25 cellular contexts compared by ENCODE assay signal in genomic region chr2:144666032-144666431, GRCh38.
A peak's percentile ranks its signal among the peaks of the same experiment; 100 is the strongest.
DNase-seq lines count a peak whose midpoint lies in the region; ATAC-seq, FAIRE-seq and TF ChIP-seq lines count a peak whose summit lies in the region.
"Had no signal": no experiment of that assay in that cellular context is flagged by ENCODE, and none has a peak within 500 bp of the region (broad histone marks: within the 10 kb centered on the region; RNA-seq: fewer than 3 reads in every experiment).

No MANE protein-coding gene starts in this region.

- no peak overlapping the region for H3K4me3 Mint-ChIP-seq in nephron progenitor cell
- H3K4me3 Mint-ChIP-seq: activated T-cell treated with anti-CD3 and anti-CD28 coated beads, Interleukin-2, amount 50 U/mL, for 4 hours; effector memory CD8-positive, alpha-beta T cell; GM23338 had no signal

- no peaks in the 10 kb centered on the region for H3K79me2 ChIP-seq in K562 (ENCODE audit: control insufficient read depth, insufficient read depth, low read length)
- H3K79me2 ChIP-seq in MM.1S (ENCODE audit: low read length): no peaks in the 10 kb centered on the region

- TF ChIP-seq EP300 in K562 (IDR thresholded peaks at IDR 0.05; ENCODE audit: low read length) (no peak), suprapubic skin (IDR thresholded peaks at IDR 0.05) (no peak)

- intact Hi-C loops in IMR-90 (cut with micrococcal nuclease): no loop called here
- intact Hi-C loops in K562 (cut with micrococcal nuclease): no loop called here

- TF ChIP-seq POLR2A in IMR-90 (IDR thresholded peaks at IDR 0.05; ENCODE audit: low read depth, low read length) (no peak), K562 (conservative IDR thresholded peaks at IDR 0.05) (no peak), suprapubic skin (IDR thresholded peaks at IDR 0.05) (no peak)

- in situ Hi-C loops in IMR-90 (cut with MboI; ENCODE audit: low sequenced_read_pairs): no loop called here
- in situ Hi-C loops in K562 (cut with MboI): no loop called here

- TF ChIP-seq CTCF in IMR-90 (conservative IDR thresholded peaks at IDR 0.05; ENCODE audit: low read depth, low read length) (no peak), K562 (IDR thresholded peaks at IDR 0.05 in 2 of 3, conservative IDR thresholded peaks at IDR 0.05 in 1 of 3; ENCODE audit: insufficient read depth in 2 of 3, low read depth in 1 of 3, low read length in 3 of 3) (no peak), nephron progenitor cell (IDR thresholded peaks at IDR 0.05) (no peak), suprapubic skin (IDR thresholded peaks at IDR 0.05) (no peak), MM.1S (IDR thresholded peaks at IDR 0.05; ENCODE audit: low read length) (no peak)

- H4K8ac ChIP-seq in IMR-90 (ENCODE audit: low read depth in 2 of 2, low read length in 2 of 2): no peak overlapping the region

- H3K27ac ChIP-seq in IMR-90 (ENCODE audit: insufficient read depth, low read length): no peak overlapping the region
- H3K27ac ChIP-seq in K562 (ENCODE audit: extremely low read depth, low read depth, low read length): no peak overlapping the region
- H3K27ac ChIP-seq in suprapubic skin: no peak overlapping the region
- H3K27ac ChIP-seq in MM.1S (ENCODE audit: low read length): no peak overlapping the region
- H3K27ac ChIP-seq: ascending aorta, Peyer's patch had no signal

- H2AK5ac ChIP-seq in IMR-90 (ENCODE audit: low read depth, low read length): no peak overlapping the region

- H3K27me3 Mint-ChIP-seq in nephron progenitor cell (ENCODE audit: low read depth, poor library complexity): peaks cover 3% of the 10 kb centered on the region
- H3K27me3 Mint-ChIP-seq: effector memory CD8-positive, alpha-beta T cell had no signal

- H4K20me1 ChIP-seq in IMR-90 (ENCODE audit: insufficient read depth, low read length) (no peaks in the 10 kb centered on the region), K562 (replicated peaks; ENCODE audit: control insufficient read depth, insufficient read depth, low read length) (no peaks in the 10 kb centered on the region), MM.1S (ENCODE audit: insufficient read depth, low read length) (no peaks in the 10 kb centered on the region)

- no peak overlapping the region for H3K56ac ChIP-seq in IMR-90 (ENCODE audit: extremely low read depth, insufficient read depth, low read length)

- 33% methylated on average over 1 of the region's 5 CpGs; no CpG with 5 or more reads in 1 of the 2 experiments for WGBS in IMR-90 (ENCODE audit: extremely low coverage in 2 of 2, insufficient read length in 1 of 2), 2 experiments
- 38% methylated on average over 5 of the region's 5 CpGs for WGBS in K562 (ENCODE audit: insufficient coverage, low coverage, missing lambda C conversion rate)
- 77% methylated on average over 5 of the region's 5 CpGs for WGBS in suprapubic skin

- no peak for ATAC-seq in IMR-90 (ENCODE audit: low read depth)
- no peak for ATAC-seq in K562
- ATAC-seq: activated T-cell treated with anti-CD3 and anti-CD28 coated beads, Interleukin-2, amount 50 U/mL, for 4 hours; effector memory CD8-positive, alpha-beta T cell; GM23338; left lung had no signal

- no peaks in the 10 kb centered on the region for H3K79me1 ChIP-seq in IMR-90 (ENCODE audit: low read depth in 1 of 2, low read length in 2 of 2)

- H3K27ac Mint-ChIP-seq in nephron progenitor cell: peak overlapping the region; percentile 46
- H3K27ac Mint-ChIP-seq: effector memory CD8-positive, alpha-beta T cell; GM23338 had no signal

- H2AFZ ChIP-seq in IMR-90 (replicated peaks; ENCODE audit: low read length, poor library complexity) (no peak overlapping the region), K562 (ENCODE audit: low read depth, low read length) (peak overlapping the region; percentile 73), MM.1S (ENCODE audit: low read length) (no peak overlapping the region)
- H2AFZ ChIP-seq: GM23338 had no signal

- no peak overlapping the region for H3K4ac ChIP-seq in IMR-90 (ENCODE audit: low read depth, low read length)

- no peak overlapping the region for H2BK20ac ChIP-seq in IMR-90 (ENCODE audit: low read depth, low read length)

- H3K9me2 ChIP-seq in MM.1S (replicated peaks; ENCODE audit: insufficient read depth, low read length): no peaks in the 10 kb centered on the region
- H3K9me2 ChIP-seq: SK-N-SH had no signal

- H3K27me3 ChIP-seq in IMR-90 (ENCODE audit: control insufficient read depth, insufficient read depth, low read length) (no peaks in the 10 kb centered on the region), K562 (ENCODE audit: control insufficient read depth in 2 of 2, insufficient read depth in 2 of 2, low read length in 2 of 2) (no peaks in the 10 kb centered on the region), suprapubic skin (no peaks in the 10 kb centered on the region), MM.1S (replicated peaks; ENCODE audit: insufficient read depth, low read length) (no peaks in the 10 kb centered on the region)
- H3K27me3 ChIP-seq: ascending aorta, left lung, Peyer's patch had no signal

- H4K91ac ChIP-seq in IMR-90 (ENCODE audit: insufficient read depth, low read depth, low read length): no peak overlapping the region

- POLR2A ChIA-PET in IMR-90 (lab: Charles Lee; ENCODE audit: unreplicated experiment): no interaction called here
- POLR2A ChIA-PET in K562 (lab: Yijun Ruan, JAX): no interaction called here

- H3K4me3 ChIP-seq in IMR-90 (ENCODE audit: insufficient read depth, low read depth, low read length) (no peak overlapping the region), K562 (no peak overlapping the region), suprapubic skin (no peak overlapping the region), MM.1S (ENCODE audit: low read length) (no peak overlapping the region)
- H3K4me3 ChIP-seq: ascending aorta, GM23338, left lung, Peyer's patch had no signal

- no peak overlapping the region for H2AK9ac ChIP-seq in IMR-90 (replicated peaks; ENCODE audit: low read depth, low read length, poor library complexity)

- no peak for TF ChIP-seq RAD21 in IMR-90 (IDR thresholded peaks at IDR 0.05; ENCODE audit: low read length)
- no peak for TF ChIP-seq RAD21 in K562 (CRISPR knock-in tag; conservative IDR thresholded peaks at IDR 0.05 in 1 of 2, IDR thresholded peaks at IDR 0.05 in 1 of 2)

- no TSS peak for BruUV-seq in IMR-90 (replicated peaks; lab: Mats Ljungman, UMichigan)
- BruUV-seq in K562 (replicated peaks; lab: Mats Ljungman, UMichigan): no TSS peak

- no peak overlapping the region for H2BK5ac ChIP-seq in IMR-90 (ENCODE audit: low read depth, low read length, poor library complexity, severe bottlenecking)

- H4K5ac ChIP-seq in IMR-90 (ENCODE audit: low read depth, low read length): no peak overlapping the region

- no peak overlapping the region for H3K18ac ChIP-seq in IMR-90 (ENCODE audit: low read depth, low read length)

- H3K9me3 ChIP-seq in IMR-90 (ENCODE audit: control insufficient read depth, insufficient read depth, low read length) (no peaks in the 10 kb centered on the region), K562 (replicated peaks; ENCODE audit: control insufficient read depth, insufficient read depth, low read depth, low read length) (no peaks in the 10 kb centered on the region), suprapubic skin (no peaks in the 10 kb centered on the region), MM.1S (replicated peaks; ENCODE audit: insufficient read depth, low read length) (no peaks in the 10 kb centered on the region)
- H3K9me3 ChIP-seq: ascending aorta, left lung, Peyer's patch, SK-N-SH had no signal

- no peaks in the 10 kb centered on the region for H3K36me3 Mint-ChIP-seq in nephron progenitor cell (ENCODE audit: low read depth)

- H3K4me1 Mint-ChIP-seq in nephron progenitor cell: peaks cover 6% of the 10 kb centered on the region

- H2BK120ac ChIP-seq in IMR-90 (ENCODE audit: low read depth, low read length): no peak overlapping the region

- no peak overlapping the region for H3K14ac ChIP-seq in IMR-90 (replicated peaks; ENCODE audit: low read depth, low read length)

- H3K4me2 ChIP-seq in IMR-90 (ENCODE audit: low read depth, low read length): no peak overlapping the region
- H3K4me2 ChIP-seq in K562 (ENCODE audit: insufficient read depth, low read length): no peak overlapping the region
- no peak overlapping the region for H3K4me2 ChIP-seq in MM.1S (ENCODE audit: low read depth, low read length)
- H3K4me2 ChIP-seq: GM23338, SK-N-SH had no signal

- no peaks in the 10 kb centered on the region for H3F3A ChIP-seq in MM.1S (ENCODE audit: insufficient read depth, low read length)

- dilution Hi-C loops in IMR-90 (cut with HindIII; ENCODE audit: low sequenced_read_pairs, unreplicated experiment): no loop called here

- no peak for FAIRE-seq in K562 (lab: Jason Lieb, UNC)
- FAIRE-seq: GM19239, urothelium cell line had no signal

- H3K9me1 ChIP-seq in IMR-90 (ENCODE audit: insufficient read depth, low read length): no peaks in the 10 kb centered on the region
- no peaks in the 10 kb centered on the region for H3K9me1 ChIP-seq in K562 (ENCODE audit: control insufficient read depth, insufficient read depth, low read length)

- H2BK15ac ChIP-seq in IMR-90 (ENCODE audit: low read depth, low read length): no peak overlapping the region

- DNase-seq in IMR-90 (peak; percentile 28), NOMO-1 treated with dmso at 0.1 percent for 144 hours (lab: John Stamatoyannopoulos, UW; ENCODE audit: unreplicated experiment) (peak; percentile 67), K562 (ENCODE audit: extremely low read depth in 1 of 4, low spot score in 3 of 4) (no peak), nephron progenitor cell (no peak), pons (ENCODE audit: low spot score) (no peak), suprapubic skin (ENCODE audit: low spot score in 2 of 2) (no peak), MM.1S (no peak), NCI-H510A treated with DMSO at 0.1 percent for 48 hours (lab: John Stamatoyannopoulos, UW) (no peak)
- DNase-seq: activated naive CD4-positive, alpha-beta T cell treated with anti-CD3 and anti-CD28 coated beads, Interleukin-2, amount 50 U/mL, for 16 hours; activated T-cell treated with anti-CD3 and anti-CD28 coated beads, Interleukin-2, amount 50 U/mL, for 4 hours; COR-L47; DND-41; effector memory CD8-positive, alpha-beta T cell; glutamatergic neuron; KG1; left lung; NCI-H1105; NCI-H524 treated with DMSO at 0.1 percent for 48 hours; Peyer's patch; retina; SK-N-SH had no signal

- H3K4me1 ChIP-seq in IMR-90 (ENCODE audit: control insufficient read depth, insufficient read depth, low read length): no peaks in the 10 kb centered on the region; the same call in 1 of the 2 replicates
- peaks cover 0 to 21% of the 10 kb centered on the region in 2 experiments; a peak in 4 of 5 replicates for H3K4me1 ChIP-seq in K562 (replicated peaks in 1 of 2; ENCODE audit: control insufficient read depth in 2 of 2, insufficient read depth in 2 of 2, low read length in 2 of 2)
- H3K4me1 ChIP-seq in suprapubic skin: no peaks in the 10 kb centered on the region
- H3K4me1 ChIP-seq in MM.1S (ENCODE audit: low read length): no peaks in the 10 kb centered on the region
- H3K4me1 ChIP-seq: ascending aorta, Peyer's patch had no signal

- H3K36me3 ChIP-seq in IMR-90 (ENCODE audit: control insufficient read depth, insufficient read depth, low read length) (no peaks in the 10 kb centered on the region), K562 (ENCODE audit: control insufficient read depth, insufficient read depth, low read length) (no peaks in the 10 kb centered on the region), suprapubic skin (no peaks in the 10 kb centered on the region), MM.1S (replicated peaks; ENCODE audit: insufficient read depth, low read length) (no peaks in the 10 kb centered on the region)
- H3K36me3 ChIP-seq: ascending aorta, left lung, Peyer's patch had no signal

- no peak overlapping the region for H3K9ac ChIP-seq in IMR-90 (ENCODE audit: low read depth, low read length)
- H3K9ac ChIP-seq in K562 (ENCODE audit: insufficient read depth in 1 of 2, low read depth in 2 of 2, low read length in 2 of 2): no peak overlapping the region
- H3K9ac ChIP-seq in MM.1S (ENCODE audit: low read length): no peak overlapping the region
- H3K9ac ChIP-seq: SK-N-SH had no signal

- H3K23ac ChIP-seq in IMR-90 (ENCODE audit: low read depth, low read length): no peak overlapping the region

- no peaks in the 10 kb centered on the region for H3K9me3 Mint-ChIP-seq in nephron progenitor cell
- H3K9me3 Mint-ChIP-seq: activated T-cell treated with anti-CD3 and anti-CD28 coated beads, Interleukin-2, amount 50 U/mL, for 4 hours; effector memory CD8-positive, alpha-beta T cell; GM23338 had no signal

- CTCF ChIA-PET in IMR-90 (lab: Yijun Ruan, JAX): no interaction called here
- CTCF ChIA-PET in K562 (lab: Yijun Ruan, JAX; ENCODE audit: low intra/inter-chr PET ratio): no interaction called here

Comparison
In these comparisons a context has a peak if more than half of its experiments do, and no peak if none do; other contexts are left out.
1. DNase-seq: peak in IMR-90 (single experiment) and NOMO-1 treated with dmso at 0.1 percent for 144 hours (single experiment); none in K562 (0 of 4), nephron progenitor cell (single experiment), pons (single experiment), suprapubic skin (0 of 2), MM.1S (single experiment) and NCI-H510A treated with DMSO at 0.1 percent for 48 hours (single experiment).